21 cellular contexts compared by ENCODE assay signal in the genomic region with DNA sequence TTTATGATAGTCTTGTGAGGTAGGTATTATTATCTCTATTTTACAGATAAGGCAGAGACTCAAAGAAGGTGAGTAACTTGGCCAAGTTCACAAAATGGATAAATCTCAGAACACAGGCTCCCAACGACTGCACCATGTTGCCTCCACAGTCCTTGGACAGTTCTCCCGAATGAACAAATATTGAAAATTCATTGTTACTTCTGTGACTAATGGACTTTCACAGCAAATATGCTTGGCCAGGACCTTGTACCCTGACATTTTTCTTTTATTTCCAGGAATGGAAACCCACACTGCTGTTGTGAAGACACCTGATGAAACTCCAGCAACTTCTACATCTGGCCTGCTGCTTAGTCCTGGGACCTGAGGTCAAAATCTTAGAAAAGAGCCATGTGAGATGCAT. TPM values are rescaled to one million over a fixed set of nuclear protein-coding genes. Genes with fewer than 3 reads are reported as not detected.
DNase-seq lines count a peak whose midpoint lies in the region; ATAC-seq, FAIRE-seq and TF ChIP-seq lines count a peak whose summit lies in the region.
"Had no signal": no experiment of that assay in that cellular context is flagged by ENCODE, and none has a peak within 500 bp of the region (broad histone marks: within the 10 kb centered on the region; RNA-seq: fewer than 3 reads in every experiment).

No MANE protein-coding gene starts in this region.

- no peaks in the 10 kb centered on the region for H3K79me1 ChIP-seq in H1 (ENCODE audit: low read depth, low read length)

- intact Hi-C loops in HepG2 (cut with micrococcal nuclease; ENCODE audit: unreplicated experiment) (loop anchor here (5.0 to 10.0 kb wide), 2 partner anchors 175 to 542 kb away; a partner anchor contains a TSS), right lobe of liver (cut with DNase I) (no loop called here)

- H3K9me3 ChIP-seq in HepG2 (ENCODE audit: low read length) = no peaks in the 10 kb centered on the region
- no peaks in the 10 kb centered on the region for H3K9me3 ChIP-seq in right lobe of liver
- H3K9me3 ChIP-seq in H1 (ENCODE audit: insufficient read depth in 2 of 2, low read depth in 1 of 2, low read length in 1 of 2) = no peaks in the 10 kb centered on the region
- H3K9me3 ChIP-seq: A549; BLaER1 treated with 17β-estradiol and CSF1 and Interleukin-3, amounts not matched to agents 10 nM and 100 nM had no signal

- H3K4me2 ChIP-seq in HepG2 (ENCODE audit: low read depth, low read length) = peak overlapping the region; percentile 52
- no peak overlapping the region for H3K4me2 ChIP-seq in H1 (ENCODE audit: insufficient read depth in 1 of 2, low read depth in 2 of 2, low read length in 2 of 2)
- H3K4me2 ChIP-seq: A549; BLaER1 treated with 17β-estradiol and CSF1 and Interleukin-3, amounts not matched to agents 10 nM and 100 nM had no signal

- no peak overlapping the region for H2AFZ ChIP-seq in HepG2 (ENCODE audit: low read length)
- H2AFZ ChIP-seq in H1 (ENCODE audit: low read length) = no peak overlapping the region

- H3K4me1 ChIP-seq in HepG2 (ENCODE audit: insufficient read depth, low read length) (peaks cover 50% of the 10 kb centered on the region), right lobe of liver (peaks cover 0 to 13% (median 2%) of the 10 kb centered on the region in 4 donors), H1 (replicated peaks in 1 of 4; ENCODE audit: control insufficient read depth in 3 of 4, insufficient read depth in 4 of 4, low read length in 3 of 4) (peaks cover 0 to 4% (median 1%) of the 10 kb centered on the region in 4 experiments; a peak in 4 of 7 replicates)

- H3K36me3 ChIP-seq in HepG2 (replicated peaks in 1 of 2; ENCODE audit: control insufficient read depth in 1 of 2, insufficient read depth in 2 of 2, low read length in 2 of 2) (no peaks in the 10 kb centered on the region), right lobe of liver (no peaks in the 10 kb centered on the region), H1 (ENCODE audit: control insufficient read depth in 2 of 4, insufficient read depth in 4 of 4, low read length in 3 of 4) (no peaks in the 10 kb centered on the region)
- H3K36me3 ChIP-seq: BLaER1 treated with 17β-estradiol and CSF1 and Interleukin-3, amounts not matched to agents 10 nM and 100 nM had no signal

- no peak overlapping the region for H2AK5ac ChIP-seq in H1 (ENCODE audit: low read depth, low read length)

- no peak overlapping the region for H4K91ac ChIP-seq in H1 (replicated peaks; ENCODE audit: insufficient read length, low read length)

- in situ Hi-C loops in HepG2 (cut with HindIII; ENCODE audit: extremely low pct_ligation_motif_present, low pct_unique_long_range_greater_than_20kb) = no loop called here

- ATAC-seq in HepG2 (peak; percentile 3; the same call in 1 of the 3 replicates), right lobe of liver (no peak), naive B cell (ENCODE audit: low read depth in 2 of 2) (no peak), GM18520 (IDR thresholded peaks at IDR 0.05; ENCODE audit: unreplicated experiment) (no peak)
- ATAC-seq: A549 had no signal

- H4K5ac ChIP-seq in H1 (ENCODE audit: insufficient read length, low read depth, low read length) = no peak overlapping the region

- H2BK12ac ChIP-seq in H1 (ENCODE audit: low read depth, low read length) = peak overlapping the region; percentile 46; the same call in 1 of the 2 replicates

- H3K4me1 Mint-ChIP-seq in naive B cell = peaks cover 12 to 22% (median 16%) of the 10 kb centered on the region in 3 donors

- no peaks in the 10 kb centered on the region for H3K36me3 Mint-ChIP-seq in naive B cell

- no TSS peak for BruUV-seq in HepG2 (replicated peaks; lab: Mats Ljungman, UMichigan)

- CTCF ChIA-PET in HepG2 (lab: Yijun Ruan, JAX; ENCODE audit: low intra/inter-chr PET ratio, low total read pairs) (no interaction called here), H1 (lab: Charles Lee; ENCODE audit: partially characterized antibody) (no interaction called here)

- H2BK20ac ChIP-seq in H1 (ENCODE audit: low read length) = no peak overlapping the region

- peak; percentile 63 for DNase-seq in HepG2 (ENCODE audit: low spot score)
- no peak for DNase-seq in right lobe of liver
- DNase-seq in H1 (ENCODE audit: low read depth in 1 of 2, low spot score in 2 of 2) = no peak
- DNase-seq in naive B cell = no peak
- DNase-seq in effector CD8-positive, alpha-beta T cell (lab: John Stamatoyannopoulos, UW) = no peak
- DNase-seq: AML-193; CD4-positive, alpha-beta memory T cell; CD8-positive, alpha-beta memory T cell; COR-L47; DMS 273 treated with DMSO at 0.1 percent for 48 hours; DMS153; DMS79 treated with DMSO at 0.1 percent for 48 hours; GF-D8 had no signal

- H2BK5ac ChIP-seq in H1 (ENCODE audit: low read depth, low read length) = no peak overlapping the region

- H3K14ac ChIP-seq in H1 (ENCODE audit: insufficient read length) = no peak overlapping the region

- H3K18ac ChIP-seq in H1 (ENCODE audit: extremely low read depth, low read length) = no peak overlapping the region

- FAIRE-seq in HepG2 (lab: Jason Lieb, UNC) (peak; percentile 39), H1 (lab: Jason Lieb, UNC) (no peak)
- FAIRE-seq: A549, G401.6, GM12891 had no signal

- H3K4me3 Mint-ChIP-seq in naive B cell = peak overlapping the region in 1 of 8 donors; percentile 81
- H3K4me3 Mint-ChIP-seq: B cell; CD4-positive, alpha-beta memory T cell had no signal

- no peaks in the 10 kb centered on the region for H3K9me3 Mint-ChIP-seq in naive B cell
- H3K9me3 Mint-ChIP-seq: CD4-positive, alpha-beta memory T cell; CD8-positive, alpha-beta memory T cell had no signal

- no peak overlapping the region for H2BK15ac ChIP-seq in H1 (ENCODE audit: low read length)

- H3K56ac ChIP-seq in H1 (replicated peaks; ENCODE audit: insufficient read length, low read depth, low read length) = no peak overlapping the region

- TF ChIP-seq RAD21 in HepG2 (CRISPR knock-in tag; IDR thresholded peaks at IDR 0.05) (no peak), H1 (IDR thresholded peaks at IDR 0.05 in 1 of 2, conservative IDR thresholded peaks at IDR 0.05 in 1 of 2; ENCODE audit: low read depth in 2 of 2, low read length in 2 of 2) (no peak)

- H3K27ac Mint-ChIP-seq in naive B cell = peak overlapping the region in 4 of 6 donors; percentile 1 to 79 (median 32)
- H3K27ac Mint-ChIP-seq: B cell had no signal

- H3K4ac ChIP-seq in H1 (replicated peaks; ENCODE audit: insufficient read length, low read depth, low read length) = no peak overlapping the region

- no peak for TF ChIP-seq POLR2A in HepG2 (IDR thresholded peaks at IDR 0.05; ENCODE audit: insufficient read depth in 1 of 2, low read depth in 2 of 2, low read length in 2 of 2)
- TF ChIP-seq POLR2A in right lobe of liver (IDR thresholded peaks at IDR 0.05) = no peak
- no peak for TF ChIP-seq POLR2A in H1 (IDR thresholded peaks at IDR 0.05; ENCODE audit: control extremely low read depth in 1 of 2, low read depth in 2 of 2, low read length in 2 of 2)

- TF ChIP-seq EP300 in HepG2 (IDR thresholded peaks at IDR 0.05; ENCODE audit: low read depth in 2 of 2, low read length in 2 of 2) = peak in 1 of 2 experiments; percentile 41; a peak in 2 of 4 replicates
- TF ChIP-seq EP300 in HepG2 (CRISPR knock-in tag; IDR thresholded peaks at IDR 0.05; ENCODE audit: borderline replicate concordance) = 0 out of 2 replicates have a peak, but pooled peaks have one; percentile 14
- no peak for TF ChIP-seq EP300 in H1 (IDR thresholded peaks at IDR 0.05; ENCODE audit: borderline replicate concordance in 1 of 2, low read depth in 2 of 2, low read length in 2 of 2)

- no peak overlapping the region for H3K23ac ChIP-seq in H1 (ENCODE audit: insufficient read length)

- 4% methylated on average over 2 of the region's 2 CpGs for WGBS in HepG2 (ENCODE audit: low lambda C conversion rate)
- 63% methylated on average over 2 of the region's 2 CpGs for WGBS in right lobe of liver (ENCODE audit: insufficient coverage, low coverage, low lambda C conversion rate, missing lambda C conversion rate)
- 91% methylated on average over 2 of the region's 2 CpGs; no CpG with 5 or more reads in 1 of the 2 experiments for WGBS in H1 (ENCODE audit: extremely low coverage in 1 of 2, insufficient coverage in 1 of 2, insufficient read length in 1 of 2, insufficient replicate concordance in 2 of 2, low coverage in 1 of 2, low lambda C conversion rate in 2 of 2, missing lambda C conversion rate in 1 of 2), 2 experiments

- no peak for TF ChIP-seq CTCF in HepG2 (CRISPR knock-in tag; IDR thresholded peaks at IDR 0.05)
- TF ChIP-seq CTCF in right lobe of liver (IDR thresholded peaks at IDR 0.05) = no peak
- no peak for TF ChIP-seq CTCF in H1 (IDR thresholded peaks at IDR 0.05; ENCODE audit: control extremely low read depth in 1 of 3, insufficient read depth in 1 of 3, low read depth in 1 of 3, low read length in 3 of 3)

- POLR2A ChIA-PET in HepG2 (lab: Yijun Ruan, JAX) (no interaction called here), H1 (lab: Charles Lee; ENCODE audit: partially characterized antibody) (no interaction called here)

- H4K20me1 ChIP-seq in HepG2 (ENCODE audit: insufficient read depth, low read length) (no peaks in the 10 kb centered on the region), H1 (replicated peaks in 1 of 2; ENCODE audit: control insufficient read depth in 1 of 2, insufficient read depth in 2 of 2, low read length in 2 of 2) (no peaks in the 10 kb centered on the region)

- H2BK120ac ChIP-seq in H1 (replicated peaks; ENCODE audit: low read depth, low read length) = no peak overlapping the region

- peaks cover 7% of the 10 kb centered on the region; the same call in 1 of the 2 replicates for H3K23me2 ChIP-seq in H1 (ENCODE audit: low read depth, low read length)

- peak overlapping the region; percentile 36 for H3K27ac ChIP-seq in HepG2 (ENCODE audit: extremely low read length, insufficient read depth, low read length)
- no peak overlapping the region for H3K27ac ChIP-seq in right lobe of liver
- no peak overlapping the region for H3K27ac ChIP-seq in H1 (ENCODE audit: low read depth, low read length)
- H3K27ac ChIP-seq: 22Rv1; A549; BLaER1 treated with 17β-estradiol and CSF1 and Interleukin-3, amounts not matched to agents 10 nM and 100 nM; C4-2B had no signal

- H3K9ac ChIP-seq in HepG2 (ENCODE audit: insufficient read depth, low read depth, low read length) (peak overlapping the region; percentile 4; the same call in 1 of the 2 replicates), H1 (replicated peaks in 1 of 4; ENCODE audit: extremely low read depth in 1 of 4, low read depth in 3 of 4, low read length in 3 of 4) (no peak overlapping the region)
- H3K9ac ChIP-seq: BLaER1 treated with 17β-estradiol and CSF1 and Interleukin-3, amounts not matched to agents 10 nM and 100 nM had no signal

- no peak overlapping the region for H4K8ac ChIP-seq in H1 (ENCODE audit: extremely low read depth, insufficient read depth, low read length)

- H3K27me3 Mint-ChIP-seq in naive B cell = peaks cover 0 to 15% (median 5%) of the 10 kb centered on the region in 3 donors
- H3K27me3 Mint-ChIP-seq: B cell; CD4-positive, alpha-beta memory T cell had no signal

- no peak overlapping the region for H3K4me3 ChIP-seq in HepG2 (replicated peaks in 1 of 3; ENCODE audit: insufficient read depth in 1 of 3, low read depth in 2 of 3, low read length in 3 of 3)
- H3K4me3 ChIP-seq in right lobe of liver = no peak overlapping the region
- H3K4me3 ChIP-seq in H1 (ENCODE audit: extremely low read depth in 1 of 4, insufficient read depth in 2 of 4, low read depth in 3 of 4, low read length in 4 of 4) = no peak overlapping the region
- H3K4me3 ChIP-seq: A549; BLaER1 treated with 17β-estradiol and CSF1 and Interleukin-3, amounts not matched to agents 10 nM and 100 nM had no signal

- H3K79me2 ChIP-seq in HepG2 (ENCODE audit: insufficient read depth, low read length) (peaks cover 10% of the 10 kb centered on the region), H1 (ENCODE audit: control insufficient read depth in 1 of 2, insufficient read depth in 2 of 2, low read length in 2 of 2) (no peaks in the 10 kb centered on the region)

- no peaks in the 10 kb centered on the region; a peak in 1 of 5 replicates for H3K27me3 ChIP-seq in HepG2 (ENCODE audit: control insufficient read depth in 1 of 2, insufficient read depth in 2 of 2, low read length in 2 of 2)
- H3K27me3 ChIP-seq in right lobe of liver = no peaks in the 10 kb centered on the region
- no peaks in the 10 kb centered on the region for H3K27me3 ChIP-seq in H1 (replicated peaks in 1 of 4; ENCODE audit: control insufficient read depth in 3 of 4, extremely low read depth in 1 of 4, insufficient read depth in 3 of 4, low read length in 3 of 4)
- H3K27me3 ChIP-seq: BLaER1 treated with 17β-estradiol and CSF1 and Interleukin-3, amounts not matched to agents 10 nM and 100 nM had no signal

RNA-seq across cellular contexts. Expression of a gene that starts 2.5 kb away (rescaled TPM):
- total RNA-seq in HepG2 (2016; rRNA removed; fragmentation: Illumina TruSeq; extraction: Trizol) (40.0 and 52.7 TPM in 2 replicates), right lobe of liver (10 to 100 TPM; 15.5 to 78.0 (median 29.8) TPM)
- 16.3 and 21.9 TPM in 2 replicates for total RNA-seq in HepG2 (2016; cell fraction: cytosol; rRNA removed; fragmentation: Illumina TruSeq; extraction: Trizol; ENCODE audit: low read depth)
- 37.6 and 58.4 TPM in 2 replicates for total RNA-seq in HepG2 (2016; cell fraction: insoluble cytoplasmic fraction; rRNA removed; fragmentation: Illumina TruSeq; extraction: Trizol)
- total RNA-seq in HepG2 (2016; cell fraction: membrane; rRNA removed; fragmentation: Illumina TruSeq; extraction: Trizol) = 15.0 and 21.9 TPM in 2 replicates
- 17.2 and 20.7 TPM in 2 replicates for total RNA-seq in HepG2 (2016; cell fraction: nucleus; rRNA removed; fragmentation: Illumina TruSeq; extraction: Trizol)
- polyA plus RNA-seq in HepG2 (2011; rRNA removed) (73.4 and 85.0 TPM in 2 replicates), H1 (2011; rRNA removed) (38.8 and 47.8 TPM in 2 replicates), naive B cell (ENCODE audit: low read depth in 6 of 6) (10 to 100 TPM in 5 of 6 donors, 1 to 10 TPM in 1; 5.4 to 20.6 (median 12.6) TPM)
- 80.7 and 95.8 TPM in 2 replicates for polyA plus RNA-seq in HepG2 (2011; cell fraction: cytosol; rRNA removed)
- 17.5 and 23.1 TPM in 2 replicates for polyA plus RNA-seq in HepG2 (2011; cell fraction: nucleus; rRNA removed)
- polyA plus RNA-seq in HepG2 (2012) = 32.8 and 35.3 TPM in 2 replicates
- 23.1 and 29.4 TPM in 2 replicates for polyA plus RNA-seq in HepG2 (2016; cell fraction: cytosol; fragmentation: Illumina TruSeq; extraction: Trizol; ENCODE audit: low read depth)
- 83.1 and 90.8 TPM in 2 replicates for polyA plus RNA-seq in HepG2 (2016; cell fraction: insoluble cytoplasmic fraction; fragmentation: Illumina TruSeq; extraction: Trizol; ENCODE audit: low read depth)
- 20.1 and 22.6 TPM in 2 replicates for polyA plus RNA-seq in HepG2 (2016; cell fraction: membrane; fragmentation: Illumina TruSeq; extraction: Trizol; ENCODE audit: low read depth)
- polyA plus RNA-seq in HepG2 (2016; cell fraction: nucleus; fragmentation: Illumina TruSeq; extraction: Trizol; ENCODE audit: insufficient read depth, low read depth) = 32.0 and 35.2 TPM in 2 replicates
- polyA minus RNA-seq in HepG2 (2011; rRNA and poly(A)+ RNA removed; ENCODE audit: low replicate concordance) = 67.0 and 122 TPM in 2 replicates
- polyA minus RNA-seq in HepG2 (2011; cell fraction: cytosol; rRNA and poly(A)+ RNA removed) = 18.4 and 25.9 TPM in 2 replicates
- polyA minus RNA-seq in HepG2 (2011; cell fraction: nucleus; rRNA and poly(A)+ RNA removed) = 12.2 and 14.5 TPM in 2 replicates
- total RNA-seq in H1 (2021; fragmentation: NEBNext Ultra II Directional; extraction: Animal tissue kit (Norgen Biotek cat#: 25700)) = 25.0 and 28.1 TPM in 2 replicates
- polyA plus RNA-seq in H1 (2011; cell fraction: cytosol; rRNA removed) = 52.6 TPM
- polyA plus RNA-seq in H1 (2011; cell fraction: nucleus; rRNA removed) = 25.3 TPM
- 17.5 to 37.1 TPM (median 30.7 TPM) in 4 replicates for polyA plus RNA-seq in H1 (2012, experiment 1 of 2)
- polyA plus RNA-seq in H1 (2012, experiment 2 of 2) = 28.3 TPM
- 15.9 TPM for polyA plus RNA-seq in H1 (2013, experiment 1 of 2)
- 17.1 TPM for polyA plus RNA-seq in H1 (2013, experiment 2 of 2)
- polyA minus RNA-seq in H1 (2011; rRNA and poly(A)+ RNA removed) = 15.7 and 23.1 TPM in 2 replicates
- polyA minus RNA-seq in H1 (2011; cell fraction: cytosol; rRNA and poly(A)+ RNA removed) = 16.4 TPM
- polyA minus RNA-seq in H1 (2011; cell fraction: nucleus; rRNA and poly(A)+ RNA removed) = 14.4 TPM

RNA-seq across cellular contexts. Expression of a gene that starts 46.7 kb away (rescaled TPM):
- total RNA-seq in HepG2 (2016; rRNA removed; fragmentation: Illumina TruSeq; extraction: Trizol) (2.1 and 2.4 TPM in 2 replicates), right lobe of liver (1 to 10 TPM; 4.4 to 7.1 (median 6.5) TPM)
- total RNA-seq in HepG2 (2016; cell fraction: cytosol; rRNA removed; fragmentation: Illumina TruSeq; extraction: Trizol; ENCODE audit: low read depth) = 0.09 and 0.10 TPM in 2 replicates
- total RNA-seq in HepG2 (2016; cell fraction: insoluble cytoplasmic fraction; rRNA removed; fragmentation: Illumina TruSeq; extraction: Trizol) = 1.8 and 2.2 TPM in 2 replicates
- total RNA-seq in HepG2 (2016; cell fraction: membrane; rRNA removed; fragmentation: Illumina TruSeq; extraction: Trizol) = 0.34 and 0.59 TPM in 2 replicates
- 8.3 and 8.9 TPM in 2 replicates for total RNA-seq in HepG2 (2016; cell fraction: nucleus; rRNA removed; fragmentation: Illumina TruSeq; extraction: Trizol)
- polyA plus RNA-seq in HepG2 (2011; rRNA removed) (1.4 and 1.7 TPM in 2 replicates), H1 (2011; rRNA removed) (0.14 and 0.32 TPM in 2 replicates), naive B cell (ENCODE audit: low read depth in 6 of 6) (under 1 TPM in 5 of 6 donors, not detected in 1; 0.09 to 0.46 (median 0.18) TPM)
- polyA plus RNA-seq in HepG2 (2011; cell fraction: cytosol; rRNA removed) = 0.51 and 0.97 TPM in 2 replicates
- 3.2 and 4.1 TPM in 2 replicates for polyA plus RNA-seq in HepG2 (2011; cell fraction: nucleus; rRNA removed)
- polyA plus RNA-seq in HepG2 (2012) = 3.6 TPM in 2 replicates
- 0.14 TPM in 1 of 2 replicates, not detected in the other for polyA plus RNA-seq in HepG2 (2016; cell fraction: cytosol; fragmentation: Illumina TruSeq; extraction: Trizol; ENCODE audit: low read depth)
- 1.4 and 1.5 TPM in 2 replicates for polyA plus RNA-seq in HepG2 (2016; cell fraction: insoluble cytoplasmic fraction; fragmentation: Illumina TruSeq; extraction: Trizol; ENCODE audit: low read depth)
- polyA plus RNA-seq in HepG2 (2016; cell fraction: membrane; fragmentation: Illumina TruSeq; extraction: Trizol; ENCODE audit: low read depth) = 0.10 and 0.17 TPM in 2 replicates
- 4.7 and 5.2 TPM in 2 replicates for polyA plus RNA-seq in HepG2 (2016; cell fraction: nucleus; fragmentation: Illumina TruSeq; extraction: Trizol; ENCODE audit: insufficient read depth, low read depth)
- polyA minus RNA-seq in HepG2 (2011; rRNA and poly(A)+ RNA removed; ENCODE audit: low replicate concordance) = 1.4 and 1.8 TPM in 2 replicates
- polyA minus RNA-seq in HepG2 (2011; cell fraction: cytosol; rRNA and poly(A)+ RNA removed) = 1.4 and 1.7 TPM in 2 replicates
- polyA minus RNA-seq in HepG2 (2011; cell fraction: nucleus; rRNA and poly(A)+ RNA removed) = 11.8 and 12.3 TPM in 2 replicates
- total RNA-seq in H1 (2021; fragmentation: NEBNext Ultra II Directional; extraction: Animal tissue kit (Norgen Biotek cat#: 25700)) = 0.33 and 0.69 TPM in 2 replicates
- polyA plus RNA-seq in H1 (2011; cell fraction: cytosol; rRNA removed) = 0.22 TPM
- 0.19 TPM for polyA plus RNA-seq in H1 (2011; cell fraction: nucleus; rRNA removed)
- 0.36 to 0.56 TPM (median 0.50 TPM) in 4 replicates for polyA plus RNA-seq in H1 (2012, experiment 1 of 2)
- polyA plus RNA-seq in H1 (2012, experiment 2 of 2) = not detected
- polyA plus RNA-seq in H1 (2013, experiment 1 of 2) = 0.28 TPM
- polyA plus RNA-seq in H1 (2013, experiment 2 of 2) = 0.18 TPM
- polyA minus RNA-seq in H1 (2011; rRNA and poly(A)+ RNA removed) = 0.38 and 0.54 TPM in 2 replicates
- polyA minus RNA-seq in H1 (2011; cell fraction: cytosol; rRNA and poly(A)+ RNA removed) = not detected
- polyA minus RNA-seq in H1 (2011; cell fraction: nucleus; rRNA and poly(A)+ RNA removed) = 0.60 TPM

RNA-seq across cellular contexts. Expression of a gene that starts 58.6 kb away (rescaled TPM):
- total RNA-seq in HepG2 (2016; rRNA removed; fragmentation: Illumina TruSeq; extraction: Trizol) (5.0 and 6.8 TPM in 2 replicates), right lobe of liver (10 to 100 TPM in 4 of 6 experiments, 1 to 10 TPM in 2; 8.7 to 14.1 (median 12.1) TPM)
- total RNA-seq in HepG2 (2016; cell fraction: cytosol; rRNA removed; fragmentation: Illumina TruSeq; extraction: Trizol; ENCODE audit: low read depth) = 0.30 and 0.97 TPM in 2 replicates
- 4.7 and 5.6 TPM in 2 replicates for total RNA-seq in HepG2 (2016; cell fraction: insoluble cytoplasmic fraction; rRNA removed; fragmentation: Illumina TruSeq; extraction: Trizol)
- 2.4 and 2.5 TPM in 2 replicates for total RNA-seq in HepG2 (2016; cell fraction: membrane; rRNA removed; fragmentation: Illumina TruSeq; extraction: Trizol)
- 12.4 and 12.9 TPM in 2 replicates for total RNA-seq in HepG2 (2016; cell fraction: nucleus; rRNA removed; fragmentation: Illumina TruSeq; extraction: Trizol)
- polyA plus RNA-seq in HepG2 (2011; rRNA removed) (1.9 and 2.0 TPM in 2 replicates), H1 (2011; rRNA removed) (0.58 and 0.98 TPM in 2 replicates), naive B cell (ENCODE audit: low read depth in 6 of 6) (1 to 10 TPM; 1.3 to 3.3 (median 2.5) TPM)
- polyA plus RNA-seq in HepG2 (2011; cell fraction: cytosol; rRNA removed) = 1.0 and 1.4 TPM in 2 replicates
- polyA plus RNA-seq in HepG2 (2011; cell fraction: nucleus; rRNA removed) = 2.3 and 2.9 TPM in 2 replicates
- 4.9 and 5.4 TPM in 2 replicates for polyA plus RNA-seq in HepG2 (2012)
- polyA plus RNA-seq in HepG2 (2016; cell fraction: cytosol; fragmentation: Illumina TruSeq; extraction: Trizol; ENCODE audit: low read depth) = 0.85 and 1.1 TPM in 2 replicates
- polyA plus RNA-seq in HepG2 (2016; cell fraction: insoluble cytoplasmic fraction; fragmentation: Illumina TruSeq; extraction: Trizol; ENCODE audit: low read depth) = 5.5 and 6.1 TPM in 2 replicates
- polyA plus RNA-seq in HepG2 (2016; cell fraction: membrane; fragmentation: Illumina TruSeq; extraction: Trizol; ENCODE audit: low read depth) = 1.4 and 1.9 TPM in 2 replicates
- 6.2 and 7.4 TPM in 2 replicates for polyA plus RNA-seq in HepG2 (2016; cell fraction: nucleus; fragmentation: Illumina TruSeq; extraction: Trizol; ENCODE audit: insufficient read depth, low read depth)
- 2.9 and 3.8 TPM in 2 replicates for polyA minus RNA-seq in HepG2 (2011; rRNA and poly(A)+ RNA removed; ENCODE audit: low replicate concordance)
- 5.7 and 6.0 TPM in 2 replicates for polyA minus RNA-seq in HepG2 (2011; cell fraction: cytosol; rRNA and poly(A)+ RNA removed)
- 26.4 and 31.0 TPM in 2 replicates for polyA minus RNA-seq in HepG2 (2011; cell fraction: nucleus; rRNA and poly(A)+ RNA removed)
- 2.1 and 2.3 TPM in 2 replicates for total RNA-seq in H1 (2021; fragmentation: NEBNext Ultra II Directional; extraction: Animal tissue kit (Norgen Biotek cat#: 25700))
- polyA plus RNA-seq in H1 (2011; cell fraction: cytosol; rRNA removed) = 0.81 TPM
- 0.78 TPM for polyA plus RNA-seq in H1 (2011; cell fraction: nucleus; rRNA removed)
- polyA plus RNA-seq in H1 (2012, experiment 1 of 2) = 0.81 to 1.4 TPM (median 1.2 TPM) in 4 replicates
- polyA plus RNA-seq in H1 (2012, experiment 2 of 2) = 0.38 TPM
- 1.3 TPM for polyA plus RNA-seq in H1 (2013, experiment 1 of 2)
- 1.1 TPM for polyA plus RNA-seq in H1 (2013, experiment 2 of 2)
- polyA minus RNA-seq in H1 (2011; rRNA and poly(A)+ RNA removed) = 0.76 and 1.1 TPM in 2 replicates
- polyA minus RNA-seq in H1 (2011; cell fraction: cytosol; rRNA and poly(A)+ RNA removed) = 0.59 TPM
- polyA minus RNA-seq in H1 (2011; cell fraction: nucleus; rRNA and poly(A)+ RNA removed) = 2.8 TPM
